13 cellular contexts compared by ENCODE assay signal in genomic region chr1:218665216-218665615, GRCh38.
DNase-seq lines count a peak whose midpoint lies in the region; ATAC-seq and TF ChIP-seq lines count a peak whose summit lies in the region.
"Had no signal": no experiment of that assay in that cellular context is flagged by ENCODE, and none has a peak within 500 bp of the region (broad histone marks: within the 10 kb centered on the region; RNA-seq: fewer than 3 reads in every experiment).

No MANE protein-coding gene starts in this region.

- no peaks in the 10 kb centered on the region for H3K4me1 Mint-ChIP-seq in activated CD8-positive, alpha-beta T cell treated with anti-CD3 and anti-CD28 coated beads for 36 hours (ENCODE audit: low read depth)
- H3K4me1 Mint-ChIP-seq: CD14-positive monocyte, WTC11 had no signal

- POLR2A ChIA-PET in activated CD8-positive, alpha-beta T cell treated with anti-CD3 and anti-CD28 coated beads for 36 hours (lab: Charles Lee), result no interaction called here

- TF ChIP-seq CTCF in AG09309 (IDR thresholded peaks at IDR 0.05; ENCODE audit: control insufficient read depth, insufficient read depth, low read depth, low read length, missing control alignments), result no peak
- TF ChIP-seq CTCF in omental fat pad (IDR thresholded peaks at IDR 0.05), result no peak
- TF ChIP-seq CTCF in activated CD8-positive, alpha-beta T cell treated with anti-CD3 and anti-CD28 coated beads for 36 hours (IDR thresholded peaks at IDR 0.05), result no peak

- intact Hi-C loops in activated CD8-positive, alpha-beta T cell treated with anti-CD3 and anti-CD28 coated beads for 36 hours (cut with micrococcal nuclease), result no loop called here

- no peak overlapping the region for H3K27ac Mint-ChIP-seq in activated CD8-positive, alpha-beta T cell treated with anti-CD3 and anti-CD28 coated beads for 36 hours
- H3K27ac Mint-ChIP-seq: CD14-positive monocyte; stimulated activated naive CD8-positive, alpha-beta T cell treated with anti-CD3 and anti-CD28 coated beads, Interleukin-15, Interleukin-2, amounts not matched to agents 100 ng/mL and 50 ng/mL, for 24 hours; WTC11 had no signal

- no peak overlapping the region for H3K4me3 Mint-ChIP-seq in activated CD8-positive, alpha-beta T cell treated with anti-CD3 and anti-CD28 coated beads for 36 hours
- H3K4me3 Mint-ChIP-seq: CD14-positive monocyte; stimulated activated naive CD8-positive, alpha-beta T cell treated with anti-CD3 and anti-CD28 coated beads, Interleukin-15, Interleukin-2, amounts not matched to agents 100 ng/mL and 50 ng/mL, for 24 hours; WTC11 had no signal

- CTCF ChIA-PET in activated CD8-positive, alpha-beta T cell treated with anti-CD3 and anti-CD28 coated beads for 36 hours (lab: Charles Lee), result no interaction called here

- peaks cover 18% of the 10 kb centered on the region for H3K4me1 ChIP-seq in SJCRH30
- H3K4me1 ChIP-seq: pancreas had no signal

- no peak overlapping the region for H3K4me3 ChIP-seq in AG09309 (ENCODE audit: control insufficient read depth, low read depth, low read length)
- H3K4me3 ChIP-seq in SJCRH30, result no peak overlapping the region
- H3K4me3 ChIP-seq: pancreas had no signal

- no peaks in the 10 kb centered on the region for H3K36me3 ChIP-seq in SJCRH30
- H3K36me3 ChIP-seq: pancreas had no signal

- no peaks in the 10 kb centered on the region for H3K27me3 Mint-ChIP-seq in activated CD8-positive, alpha-beta T cell treated with anti-CD3 and anti-CD28 coated beads for 36 hours

- no peaks in the 10 kb centered on the region for H3K36me3 Mint-ChIP-seq in activated CD8-positive, alpha-beta T cell treated with anti-CD3 and anti-CD28 coated beads for 36 hours (ENCODE audit: low read depth)
- H3K36me3 Mint-ChIP-seq: CD14-positive monocyte had no signal

- DNase-seq in AG09309 (ENCODE audit: low read depth), result peak; percentile 43
- peak; percentile 67 to 81 for DNase-seq in SJCRH30
- peak; percentile 86 for DNase-seq in fibroblast of the conjunctiva (ENCODE audit: low read depth)
- no peak for DNase-seq in omental fat pad (ENCODE audit: low spot score)
- no peak for DNase-seq in activated CD8-positive, alpha-beta T cell treated with anti-CD3 and anti-CD28 coated beads for 36 hours
- no peak for DNase-seq in DMS114 treated with DMSO at 0.1 percent for 48 hours (lab: John Stamatoyannopoulos, UW; ENCODE audit: unreplicated experiment)
- DNase-seq in activated CD4-positive, alpha-beta T cell treated with anti-CD3 and anti-CD28 coated beads, Interleukin-2, amount 50 U/mL, for 48 hours, result no peak
- DNase-seq: NCI-H2029 treated with DMSO at 0.1 percent for 48 hours, pancreas had no signal

- H3K27ac ChIP-seq in SJCRH30, result peak overlapping the region; percentile 1; the same call in 1 of the 2 replicates
- H3K27ac ChIP-seq: pancreas had no signal

- ATAC-seq in omental fat pad (ENCODE audit: low FRiP score) (peak; percentile 79), HG02938 (IDR thresholded peaks at IDR 0.05; ENCODE audit: unreplicated experiment) (no peak)
- ATAC-seq in activated CD8-positive, alpha-beta T cell treated with anti-CD3 and anti-CD28 coated beads for 36 hours, result no peak
- ATAC-seq: WTC11 had no signal

- no peaks in the 10 kb centered on the region for H3K27me3 ChIP-seq in SJCRH30
- H3K27me3 ChIP-seq: pancreas had no signal

- H3K9me3 ChIP-seq in SJCRH30 (replicated peaks), result no peaks in the 10 kb centered on the region
- H3K9me3 ChIP-seq: pancreas had no signal

- peaks cover 3% of the 10 kb centered on the region for H3K9me3 Mint-ChIP-seq in activated CD8-positive, alpha-beta T cell treated with anti-CD3 and anti-CD28 coated beads for 36 hours

Comparison
In these comparisons a context has a peak if more than half of its experiments do, and no peak if none do; other contexts are left out.
1. DNase-seq: peak in AG09309 (single experiment), SJCRH30 (2 of 2) and fibroblast of the conjunctiva (single experiment); none in omental fat pad (single experiment), activated CD8-positive, alpha-beta T cell treated with anti-CD3 and anti-CD28 coated beads for 36 hours (single experiment), DMS114 treated with DMSO at 0.1 percent for 48 hours (single experiment) and activated CD4-positive, alpha-beta T cell treated with anti-CD3 and anti-CD28 coated beads, Interleukin-2, amount 50 U/mL, for 48 hours (0 of 2).